ENCODE assay signal across 39 cellular contexts in the genomic region with DNA sequence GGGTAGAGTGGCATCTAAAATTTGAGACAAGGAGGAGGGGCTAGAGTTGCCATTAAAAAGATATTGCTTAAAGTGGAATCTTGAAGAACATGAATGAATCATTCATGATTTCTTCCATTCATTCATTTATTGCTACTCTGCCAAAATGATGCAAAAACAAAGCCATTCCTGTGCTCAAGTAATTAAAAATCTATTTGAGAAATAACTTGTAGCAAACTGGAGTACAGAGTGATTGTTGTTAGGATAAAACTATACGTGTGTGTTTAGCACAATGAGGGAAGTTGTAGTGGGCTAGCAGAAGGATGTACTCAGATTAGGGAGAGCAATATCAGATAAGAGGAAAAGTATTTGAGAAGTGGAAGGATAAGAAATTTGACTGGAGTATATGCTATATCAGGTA. TPM values are rescaled to one million over a fixed set of nuclear protein-coding genes. Genes with fewer than 3 reads are reported as not detected.
"Had no signal": no experiment of that assay in that cellular context is flagged by ENCODE, and none has a peak within 500 bp of the region (broad histone marks: within the 10 kb centered on the region; RNA-seq: fewer than 3 reads in every experiment).

No MANE protein-coding gene starts in this region.

- H3K4me3 Mint-ChIP-seq: activated B cell treated with CpG ODN at 0.5 μM for 24 hours; activated CD4-positive, alpha-beta memory T cell treated with anti-CD3 and anti-CD28 coated beads for 36 hours; activated CD4-positive, alpha-beta T cell treated with anti-CD3 and anti-CD28 coated beads, Interleukin-2, amount 10 ng/mL, durations not matched to agents 24 days and 14 days; activated CD8-positive, alpha-beta T cell treated with anti-CD3 and anti-CD28 coated beads for 36 hours; activated naive CD4-positive, alpha-beta T cell treated with anti-CD3 and anti-CD28 coated beads for 36 hours; activated naive CD8-positive, alpha-beta T cell treated with anti-CD3 and anti-CD28 coated beads for 36 hours; activated T-cell treated with anti-CD3 and anti-CD28 coated beads, Interleukin-2, amount 50 U/mL, for 4 hours; activated T-cell treated with anti-CD3 and anti-CD28 coated beads, Interleukin-2, amount 50 U/mL, for 72 hours; activated T-helper 1 cell treated with anti-CD3 and anti-CD28 coated beads, Interleukin-12 subunit alpha, Interleukin-12 subunit beta, Interleukin-2, Interleukin-4 antibody, amounts not matched to agents 30 ng/mL and 10 ng/mL and 1 ng/mL, durations not matched to agents 14 hours and 24 hours and 36 hours; activated T-helper 17 cell treated with anti-CD3 and anti-CD28 coated beads, Interleukin-2, amount 50 U/mL, for 72 hours; T-helper 1 cell treated with Interleukin-12 subunit alpha and Interleukin-12 subunit beta and Interleukin-4 antibody, amounts not matched to agents 30 μg/mL and 1 μg/mL, for 36 hours; T-helper 2 cell treated with Interferon-gamma antibody and Interleukin-4, amounts not matched to agents 5 μg/mL and 100 μg/mL, for 36 hours had no signal

- H3K27ac Mint-ChIP-seq: activated B cell treated with CpG ODN at 0.5 μM for 24 hours; activated CD4-positive, alpha-beta memory T cell treated with anti-CD3 and anti-CD28 coated beads for 36 hours; activated CD4-positive, alpha-beta T cell treated with anti-CD3 and anti-CD28 coated beads, Interleukin-2, amount 10 ng/mL, durations not matched to agents 24 days and 14 days; activated CD8-positive, alpha-beta T cell treated with anti-CD3 and anti-CD28 coated beads for 36 hours; activated naive CD4-positive, alpha-beta T cell treated with anti-CD3 and anti-CD28 coated beads for 36 hours; activated naive CD4-positive, alpha-beta T cell treated with anti-CD3 and anti-CD28 coated beads, Interleukin-2, amount 50 U/mL, for 72 hours; activated naive CD8-positive, alpha-beta T cell treated with anti-CD3 and anti-CD28 coated beads for 36 hours; activated T-cell treated with anti-CD3 and anti-CD28 coated beads, Interleukin-2, amount 50 U/mL, for 72 hours; activated T-helper 1 cell treated with anti-CD3 and anti-CD28 coated beads, Interleukin-12 subunit alpha, Interleukin-12 subunit beta, Interleukin-2, Interleukin-4 antibody, amounts not matched to agents 30 ng/mL and 10 ng/mL and 1 ng/mL, durations not matched to agents 14 hours and 24 hours and 36 hours; activated T-helper 17 cell treated with anti-CD3 and anti-CD28 coated beads, Interleukin-2, amount 50 U/mL, for 72 hours; T-helper 1 cell treated with Interleukin-12 subunit alpha and Interleukin-12 subunit beta and Interleukin-4 antibody, amounts not matched to agents 30 μg/mL and 1 μg/mL, for 36 hours; T-helper 2 cell treated with Interferon-gamma antibody and Interleukin-4, amounts not matched to agents 5 μg/mL and 100 μg/mL, for 36 hours had no signal

- H3K4me1 ChIP-seq: breast epithelium had no signal

- H3K9me3 ChIP-seq: adrenal gland, body of pancreas, breast epithelium had no signal

- H3K27me3 ChIP-seq: adrenal gland, body of pancreas, brain microvascular endothelial cell, breast epithelium had no signal

- H3K36me3 Mint-ChIP-seq: activated CD4-positive, alpha-beta memory T cell treated with anti-CD3 and anti-CD28 coated beads for 36 hours; activated naive CD4-positive, alpha-beta T cell treated with anti-CD3 and anti-CD28 coated beads, Interleukin-2, amount 50 U/mL, for 72 hours; activated naive CD8-positive, alpha-beta T cell treated with anti-CD3 and anti-CD28 coated beads for 36 hours had no signal

- H3K4me3 ChIP-seq: adrenal gland, body of pancreas, breast epithelium had no signal

- DNase-seq: activated B cell treated with CpG ODN at 0.5 μM for 24 hours; activated CD4-positive, alpha-beta memory T cell treated with anti-CD3 and anti-CD28 coated beads for 36 hours; activated CD4-positive, alpha-beta T cell treated with anti-CD3 and anti-CD28 coated beads for 4 hours; activated CD4-positive, alpha-beta T cell treated with anti-CD3 and anti-CD28 coated beads, Interleukin-2, amount 10 ng/mL, durations not matched to agents 24 days and 14 days; activated CD4-positive, alpha-beta T cell treated with anti-CD3 and anti-CD28 coated beads, Interleukin-2, amount 50 U/mL, for 1 hour; activated CD4-positive, alpha-beta T cell treated with anti-CD3 and anti-CD28 coated beads, Interleukin-2, amount 50 U/mL, for 4 hours; activated CD4-positive, CD25-positive, alpha-beta regulatory T cell treated with anti-CD3 and anti-CD28 coated beads, Interleukin-2, amount 50 U/mL, for 72 hours; activated CD8-positive, alpha-beta memory T cell treated with anti-CD3 and anti-CD28 coated beads, Interleukin-2, amount 50 U/mL, for 4 hours; activated CD8-positive, alpha-beta T cell treated with anti-CD3 and anti-CD28 coated beads for 36 hours; activated effector memory CD4-positive, alpha-beta T cell treated with anti-CD3 and anti-CD28 coated beads, Interleukin-2, amount 50 U/mL, for 16 hours; activated gamma-delta T cell treated with Interleukin-2 at 50 U/mL for 16 hours; activated naive CD4-positive, alpha-beta T cell; activated naive CD4-positive, alpha-beta T cell treated with anti-CD3 and anti-CD28 coated beads for 36 hours; activated naive CD4-positive, alpha-beta T cell treated with anti-CD3 and anti-CD28 coated beads, Interleukin-2, amount 50 U/mL, for 16 hours; activated naive CD8-positive, alpha-beta T cell treated with anti-CD3 and anti-CD28 coated beads for 36 hours; activated T-cell treated with anti-CD3 and anti-CD28 coated beads for 4 hours; activated T-cell treated with anti-CD3 and anti-CD28 coated beads, Interleukin-2, amount 50 U/mL, for 1 hour; activated T-cell treated with anti-CD3 and anti-CD28 coated beads, Interleukin-2, amount 50 U/mL, for 4 hours; activated T-cell treated with anti-CD3 and anti-CD28 coated beads, Interleukin-2, amount 50 U/mL, for 72 hours; adrenal gland; amniotic stem cell; aorta; body of pancreas; brain microvascular endothelial cell; central memory CD4-positive, alpha-beta T cell; T-helper 1 cell; T-helper 2 cell; T-helper 9 cell had no signal

- FAIRE-seq: astrocyte, TTC549 had no signal

- ATAC-seq: activated CD8-positive, alpha-beta T cell treated with anti-CD3 and anti-CD28 coated beads for 36 hours; activated naive CD4-positive, alpha-beta T cell treated with anti-CD3 and anti-CD28 coated beads, Interleukin-2, amount 50 U/mL, for 72 hours; activated T-cell treated with anti-CD3 and anti-CD28 coated beads, Interleukin-2, amount 50 U/mL, for 4 hours; activated T-cell treated with anti-CD3 and anti-CD28 coated beads, Interleukin-2, amount 50 U/mL, for 72 hours; activated T-helper 17 cell treated with anti-CD3 and anti-CD28 coated beads, Interleukin-2, amount 50 U/mL, for 72 hours; body of pancreas had no signal

- H3K4me1 Mint-ChIP-seq: activated B cell treated with CpG ODN at 0.5 μM for 24 hours; activated CD4-positive, alpha-beta T cell treated with anti-CD3 and anti-CD28 coated beads, Interleukin-2, amount 10 ng/mL, durations not matched to agents 24 days and 14 days; activated naive CD8-positive, alpha-beta T cell treated with anti-CD3 and anti-CD28 coated beads for 36 hours; activated T-helper 17 cell treated with anti-CD3 and anti-CD28 coated beads, Interleukin-2, amount 50 U/mL, for 72 hours had no signal

- H3K9me3 Mint-ChIP-seq: activated B cell treated with CpG ODN at 0.5 μM for 24 hours; activated CD4-positive, alpha-beta memory T cell treated with anti-CD3 and anti-CD28 coated beads for 36 hours; activated CD8-positive, alpha-beta T cell treated with anti-CD3 and anti-CD28 coated beads for 36 hours; activated naive CD4-positive, alpha-beta T cell treated with anti-CD3 and anti-CD28 coated beads for 36 hours; activated naive CD4-positive, alpha-beta T cell treated with anti-CD3 and anti-CD28 coated beads, Interleukin-2, amount 50 U/mL, for 72 hours; activated naive CD8-positive, alpha-beta T cell treated with anti-CD3 and anti-CD28 coated beads for 36 hours; activated T-cell treated with anti-CD3 and anti-CD28 coated beads, Interleukin-2, amount 50 U/mL, for 4 hours; activated T-cell treated with anti-CD3 and anti-CD28 coated beads, Interleukin-2, amount 50 U/mL, for 72 hours; activated T-helper 1 cell treated with anti-CD3 and anti-CD28 coated beads, Interleukin-12 subunit alpha, Interleukin-12 subunit beta, Interleukin-2, Interleukin-4 antibody, amounts not matched to agents 30 ng/mL and 10 ng/mL and 1 ng/mL, durations not matched to agents 14 hours and 24 hours and 36 hours; activated T-helper 17 cell treated with anti-CD3 and anti-CD28 coated beads, Interleukin-2, amount 50 U/mL, for 72 hours; T-helper 1 cell treated with Interleukin-12 subunit alpha and Interleukin-12 subunit beta and Interleukin-4 antibody, amounts not matched to agents 30 μg/mL and 1 μg/mL, for 36 hours; T-helper 2 cell treated with Interferon-gamma antibody and Interleukin-4, amounts not matched to agents 5 μg/mL and 100 μg/mL, for 36 hours had no signal

- H3K36me3 ChIP-seq: adrenal gland, brain microvascular endothelial cell, breast epithelium had no signal

RNA-seq across cellular contexts. Expression of gene CLDN1, which starts 11.7 kb away (rescaled TPM):
- total RNA-seq: activated B cell treated with CpG ODN at 0.5 μM for 24 hours had no signal

RNA-seq across cellular contexts. Expression of gene CLDN16, which starts 54.0 kb away (rescaled TPM):
- total RNA-seq: activated B cell treated with CpG ODN at 0.5 μM for 24 hours; activated CD4-positive, alpha-beta memory T cell treated with anti-CD3 and anti-CD28 coated beads for 36 hours; activated CD4-positive, alpha-beta T cell treated with anti-CD3 and anti-CD28 coated beads, Interleukin-2, amount 10 ng/mL, durations not matched to agents 24 days and 14 days; activated CD8-positive, alpha-beta memory T cell treated with anti-CD3 and anti-CD28 coated beads for 36 hours; activated CD8-positive, alpha-beta T cell treated with anti-CD3 and anti-CD28 coated beads for 36 hours; activated naive CD4-positive, alpha-beta T cell treated with anti-CD3 and anti-CD28 coated beads for 36 hours; activated naive CD4-positive, alpha-beta T cell treated with anti-CD3 and anti-CD28 coated beads, Interleukin-2, amount 50 U/mL, for 72 hours; activated naive CD8-positive, alpha-beta T cell treated with anti-CD3 and anti-CD28 coated beads for 36 hours; activated T-cell treated with anti-CD3 and anti-CD28 coated beads, Interleukin-2, amount 50 U/mL, for 4 hours; activated T-helper 1 cell treated with anti-CD3 and anti-CD28 coated beads, Interleukin-12 subunit alpha, Interleukin-12 subunit beta, Interleukin-2, Interleukin-4 antibody, amounts not matched to agents 30 ng/mL and 10 ng/mL and 1 ng/mL, durations not matched to agents 14 hours and 24 hours and 36 hours; activated T-helper 17 cell treated with anti-CD3 and anti-CD28 coated beads, Interleukin-2, amount 50 U/mL, for 72 hours; aorta; cardiac septum; cerebellum had no signal
- polyA plus RNA-seq: aorta had no signal
